ENCODE assay signal across 8 cellular contexts in genomic region chr14:76050797-76051392, GRCh38.
DNase-seq lines count a peak whose midpoint lies in the region; ATAC-seq and TF ChIP-seq lines count a peak whose summit lies in the region.

No MANE protein-coding gene starts in this region.

- H3K36me3 ChIP-seq in KMS-11 (ENCODE audit: insufficient read depth) (no peaks in the 10 kb centered on the region), RWPE2 (ENCODE audit: low read depth) (no peaks in the 10 kb centered on the region)

- peak; percentile 54 for ATAC-seq in RWPE2 (ENCODE audit: low read depth)
- ATAC-seq in GM19351 (IDR thresholded peaks at IDR 0.05; ENCODE audit: unreplicated experiment), result no peak
- ATAC-seq in HG02642 (IDR thresholded peaks at IDR 0.05; ENCODE audit: poor library complexity, unreplicated experiment), result no peak

- no peak overlapping the region for H3K9ac ChIP-seq in KMS-11

- DNase-seq in DMS79 treated with DMSO at 0.1 percent for 48 hours (lab: John Stamatoyannopoulos, UW), result peak; percentile 78
- DNase-seq in RWPE2 (ENCODE audit: low spot score), result no peak
- DNase-seq in activated naive CD4-positive, alpha-beta T cell treated with anti-CD3 and anti-CD28 coated beads, Interleukin-2, amount 10 ng/mL, durations not matched to agents 7 days and 5 days, result peak; percentile 71
- peak; percentile 33 for DNase-seq in glomerular endothelial cell (ENCODE audit: extremely low read depth, low read depth, low spot score)
- peak; percentile 57 for DNase-seq in progenitor cell of endocrine pancreas (ENCODE audit: low spot score, unreplicated experiment)

- no peak overlapping the region for H3K27ac Mint-ChIP-seq in activated naive CD4-positive, alpha-beta T cell treated with anti-CD3 and anti-CD28 coated beads, Interleukin-2, amount 10 ng/mL, durations not matched to agents 7 days and 5 days
- H3K27ac Mint-ChIP-seq in progenitor cell of endocrine pancreas, result no peak overlapping the region

- TF ChIP-seq CTCF in KMS-11 (conservative IDR thresholded peaks at IDR 0.05; ENCODE audit: low read depth, low read length) (peak; percentile 84), RWPE2 (IDR thresholded peaks at IDR 0.05; ENCODE audit: poor library complexity, severe bottlenecking) (peak; percentile 91), progenitor cell of endocrine pancreas (IDR thresholded peaks at IDR 0.05; ENCODE audit: unreplicated experiment) (peak; percentile 90)

- no peak overlapping the region for H3K4me3 Mint-ChIP-seq in activated naive CD4-positive, alpha-beta T cell treated with anti-CD3 and anti-CD28 coated beads, Interleukin-2, amount 10 ng/mL, durations not matched to agents 7 days and 5 days
- no peak overlapping the region for H3K4me3 Mint-ChIP-seq in progenitor cell of endocrine pancreas (ENCODE audit: low read depth)

- H3K4me2 ChIP-seq in KMS-11, result no peak overlapping the region

- H3K36me3 Mint-ChIP-seq in activated naive CD4-positive, alpha-beta T cell treated with anti-CD3 and anti-CD28 coated beads, Interleukin-2, amount 10 ng/mL, durations not matched to agents 7 days and 5 days, result no peaks in the 10 kb centered on the region
- H3K36me3 Mint-ChIP-seq in progenitor cell of endocrine pancreas (ENCODE audit: insufficient read depth), result peaks cover 2% of the 10 kb centered on the region

- CTCF ChIA-PET in activated naive CD4-positive, alpha-beta T cell treated with anti-CD3 and anti-CD28 coated beads, Interleukin-2, amount 10 ng/mL, durations not matched to agents 7 days and 5 days (lab: Charles Lee), result interaction anchor here (0.7 to 4.5 kb wide), 15 partner anchors 13 to 597 kb away, joined by 3 to 50 read pairs (median 3); partner anchors contain the start of gene ESRRB

- H3K9me3 Mint-ChIP-seq in activated naive CD4-positive, alpha-beta T cell treated with anti-CD3 and anti-CD28 coated beads, Interleukin-2, amount 10 ng/mL, durations not matched to agents 7 days and 5 days, result no peaks in the 10 kb centered on the region
- no peaks in the 10 kb centered on the region for H3K9me3 Mint-ChIP-seq in progenitor cell of endocrine pancreas (ENCODE audit: low read depth)

- H3K27me3 ChIP-seq in KMS-11 (ENCODE audit: insufficient read depth, low read depth) (no peaks in the 10 kb centered on the region), RWPE2 (ENCODE audit: insufficient read depth, poor library complexity, severe bottlenecking) (no peaks in the 10 kb centered on the region)

- H3K4me1 ChIP-seq in KMS-11 (ENCODE audit: low read depth, poor library complexity, severe bottlenecking) (peaks cover 10% of the 10 kb centered on the region), RWPE2 (ENCODE audit: insufficient read depth, poor library complexity, severe bottlenecking) (no peaks in the 10 kb centered on the region)

- no peaks in the 10 kb centered on the region for H3K9me3 ChIP-seq in RWPE2 (ENCODE audit: severe bottlenecking)

- no peaks in the 10 kb centered on the region for H3K27me3 Mint-ChIP-seq in activated naive CD4-positive, alpha-beta T cell treated with anti-CD3 and anti-CD28 coated beads, Interleukin-2, amount 10 ng/mL, durations not matched to agents 7 days and 5 days
- no peaks in the 10 kb centered on the region for H3K27me3 Mint-ChIP-seq in progenitor cell of endocrine pancreas

- H3K4me3 ChIP-seq in KMS-11 (IDR thresholded peaks at IDR 0.05; ENCODE audit: insufficient read depth, low read depth, low read length), result no peak overlapping the region
- no peak overlapping the region for H3K4me3 ChIP-seq in RWPE2 (ENCODE audit: severe bottlenecking)

- H3K79me2 ChIP-seq in KMS-11 (ENCODE audit: insufficient read depth, low read depth), result no peaks in the 10 kb centered on the region

- H4K20me1 ChIP-seq in KMS-11 (ENCODE audit: insufficient read depth), result no peaks in the 10 kb centered on the region

- no peak overlapping the region for H2AFZ ChIP-seq in KMS-11 (ENCODE audit: low read depth)

- no peaks in the 10 kb centered on the region for H3K4me1 Mint-ChIP-seq in activated naive CD4-positive, alpha-beta T cell treated with anti-CD3 and anti-CD28 coated beads, Interleukin-2, amount 10 ng/mL, durations not matched to agents 7 days and 5 days
- H3K4me1 Mint-ChIP-seq in progenitor cell of endocrine pancreas (ENCODE audit: low read depth), result no peaks in the 10 kb centered on the region

- H3K27ac ChIP-seq in KMS-11, result no peak overlapping the region
- H3K27ac ChIP-seq in RWPE2 (ENCODE audit: poor library complexity, severe bottlenecking), result no peak overlapping the region
